In genomic region chr9:130866474-130866965, GRCh38 we compare ENCODE assay signal across 8 cellular contexts. TPM values are rescaled to one million over a fixed set of nuclear protein-coding genes. Genes with fewer than 3 reads are reported as not detected.
DNase-seq lines count a peak whose midpoint lies in the region; ATAC-seq and TF ChIP-seq lines count a peak whose summit lies in the region.

No MANE protein-coding gene starts in this region.

- H3K4me3 ChIP-seq in AG09309 (ENCODE audit: control insufficient read depth, low read depth, low read length): no peak overlapping the region
- no peak overlapping the region for H3K4me3 ChIP-seq in HAP-1
- H3K4me3 ChIP-seq in coronary artery: no peak overlapping the region
- no peak overlapping the region for H3K4me3 ChIP-seq in lung

- H3K27me3 ChIP-seq in HAP-1 (ENCODE audit: low read depth) (no peaks in the 10 kb centered on the region), lung (ENCODE audit: control insufficient read depth, insufficient read depth) (no peaks in the 10 kb centered on the region)

- no peaks in the 10 kb centered on the region for H3K36me3 ChIP-seq in HAP-1 (replicated peaks)
- H3K36me3 ChIP-seq in lung (ENCODE audit: control insufficient read depth in 2 of 2, insufficient read depth in 2 of 2, low read length in 2 of 2): peaks cover 5 to 17% of the 10 kb centered on the region in 2 donors

- H3K4me1 ChIP-seq in HAP-1 (no peaks in the 10 kb centered on the region), lung (ENCODE audit: control insufficient read depth in 2 of 2, insufficient read depth in 2 of 2, low read length in 2 of 2) (peaks cover 0 to 3% of the 10 kb centered on the region in 2 donors)

- ATAC-seq in lung (ENCODE audit: insufficient read depth, low FRiP score): peak; percentile 68
- ATAC-seq in HG02885 (IDR thresholded peaks at IDR 0.05; ENCODE audit: poor library complexity, unreplicated experiment): no peak

- in situ Hi-C loops in HAP-1 (cut with MboI; ENCODE audit: low sequenced_read_pairs): loop anchor here (5.0 kb wide), 2 partner anchors 131 to 181 kb away; no protein-coding TSS in a partner anchor

- H3K27ac ChIP-seq in coronary artery: no peak overlapping the region
- no peak overlapping the region for H3K27ac ChIP-seq in lung (ENCODE audit: low read depth in 1 of 2, low read length in 1 of 2)

- WGBS in lung, 2 donors: 47 to 54% methylated on average over 4 of the region's 4 CpGs

- no peaks in the 10 kb centered on the region for H3K9me3 ChIP-seq in HAP-1
- H3K9me3 ChIP-seq in lung (ENCODE audit: control insufficient read depth in 2 of 2, insufficient read depth in 1 of 2, low read length in 1 of 2): no peaks in the 10 kb centered on the region

- peak; percentile 57 for DNase-seq in AG09309 (ENCODE audit: low read depth)
- peak; percentile 89 to 93 for DNase-seq in HAP-1 (ENCODE audit: low spot score in 2 of 2)
- DNase-seq in NCI-H446 (lab: John Stamatoyannopoulos, UW): peak; percentile 49 to 68
- DNase-seq in activated CD4-positive, alpha-beta T cell treated with anti-CD3 and anti-CD28 coated beads for 24 hours (ENCODE audit: low read depth in 2 of 2): peak; percentile 32 to 43
- peak; percentile 73 for DNase-seq in coronary artery (ENCODE audit: low spot score)
- peak; percentile 80 for DNase-seq in lung (ENCODE audit: low spot score)
- DNase-seq in stimulated activated CD8-positive, alpha-beta memory T cell treated with anti-CD3 and anti-CD28 coated beads, Interleukin-4, amount 100 ng/mL, for 48 hours: peak; percentile 68

- TF ChIP-seq CTCF in AG09309 (IDR thresholded peaks at IDR 0.05; ENCODE audit: control insufficient read depth, insufficient read depth, low read depth, low read length, missing control alignments) (peak; percentile 96), coronary artery (IDR thresholded peaks at IDR 0.05) (peak; percentile 72), lung (IDR thresholded peaks at IDR 0.05; ENCODE audit: control extremely low read depth, extremely low read depth) (peak; percentile 57)

RNA-seq across cellular contexts. Expression of gene QRFP, which starts 30.1 kb away (rescaled TPM):
- not detected for total RNA-seq in lung
- under 1 TPM; 0.13 to 0.16 TPM for polyA plus RNA-seq in lung

RNA-seq across cellular contexts. Expression of gene ABL1, which starts 31.5 kb away (rescaled TPM):
- 10 to 100 TPM; 47.1 to 60.0 TPM for total RNA-seq in lung
- 10 to 100 TPM; 23.3 to 28.3 TPM for polyA plus RNA-seq in lung

Comparison
In these comparisons a context has a peak if more than half of its experiments do, and no peak if none do; other contexts are left out.
1. DNase-seq: peak in every context shown above with its lines; median percentile 91 in HAP-1; 80 in lung; 73 in coronary artery; 68 in stimulated activated CD8-positive, alpha-beta memory T cell treated with anti-CD3 and anti-CD28 coated beads, Interleukin-4, amount 100 ng/mL, for 48 hours; 58 in NCI-H446; 57 in AG09309; 38 in activated CD4-positive, alpha-beta T cell treated with anti-CD3 and anti-CD28 coated beads for 24 hours.